ENCODE assay signal across 24 cellular contexts in the genomic region with DNA sequence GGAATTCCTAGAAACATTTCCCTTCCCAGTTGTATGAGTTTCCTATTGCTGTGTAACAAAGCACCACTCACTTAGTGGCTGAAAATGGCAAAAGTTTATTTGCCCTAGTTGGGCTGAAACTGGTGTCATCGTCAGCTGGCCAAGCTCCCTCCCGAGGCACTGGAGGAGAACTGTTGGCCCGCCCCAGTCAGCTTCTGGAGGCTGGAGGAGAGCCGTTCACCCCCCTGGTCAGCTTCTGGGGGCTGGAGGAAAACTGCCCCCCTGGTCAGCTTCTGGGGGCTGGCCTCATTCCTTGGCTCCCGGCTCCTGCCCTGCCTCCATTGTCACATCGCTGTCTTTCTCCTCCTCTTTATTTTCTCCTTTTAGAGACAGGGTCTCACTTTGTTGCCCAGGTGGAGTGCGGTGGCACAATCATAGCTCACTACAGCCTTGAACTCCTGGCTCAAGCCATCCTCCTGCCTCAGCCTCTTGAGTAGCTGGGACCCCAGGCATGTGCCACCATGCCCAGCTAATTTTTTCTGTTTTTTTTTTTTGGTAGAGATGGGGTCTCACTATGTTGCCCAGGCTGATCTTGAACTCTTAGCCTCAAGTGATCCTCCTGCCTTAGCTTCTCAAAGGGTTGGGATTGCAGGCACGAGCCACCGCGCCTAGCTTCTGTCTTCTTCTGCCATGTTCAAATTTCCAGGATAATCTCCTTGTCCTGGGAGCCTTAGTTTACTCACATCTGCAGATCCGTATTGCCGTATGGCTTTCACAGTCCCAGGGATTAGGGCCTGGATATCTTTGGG. TPM values are rescaled to one million over a fixed set of nuclear protein-coding genes. Genes with fewer than 3 reads are reported as not detected.
A peak's percentile ranks its signal among the peaks of the same experiment; 100 is the strongest.
DNase-seq lines count a peak whose midpoint lies in the region; ATAC-seq, FAIRE-seq and TF ChIP-seq lines count a peak whose summit lies in the region.
"Had no signal": no experiment of that assay in that cellular context is flagged by ENCODE, and none has a peak within 500 bp of the region (broad histone marks: within the 10 kb centered on the region; RNA-seq: fewer than 3 reads in every experiment).

No MANE protein-coding gene starts in this region.

- H3K36me3 Mint-ChIP-seq in endodermal cell (ENCODE audit: low read depth) = peaks cover 7% of the 10 kb centered on the region
- peaks cover 21% of the 10 kb centered on the region for H3K36me3 Mint-ChIP-seq in osteocyte (ENCODE audit: unreplicated experiment)
- H3K36me3 Mint-ChIP-seq: activated naive CD8-positive, alpha-beta T cell treated with anti-CD3 and anti-CD28 coated beads, Interleukin-2, amount 10 ng/mL, durations not matched to agents 7 days and 5 days; immature natural killer cell; stimulated activated effector memory CD8-positive, alpha-beta T cell treated with anti-CD3 and anti-CD28 coated beads, Interleukin-12 subunit alpha, Interleukin-12 subunit beta, amount 100 ng/mL, for 72 hours had no signal

- H3K4me3 Mint-ChIP-seq in endodermal cell = no peak overlapping the region
- H3K4me3 Mint-ChIP-seq in osteocyte (ENCODE audit: unreplicated experiment) = no peak overlapping the region
- H3K4me3 Mint-ChIP-seq: activated CD8-positive, alpha-beta T cell treated with anti-CD3 and anti-CD28 coated beads, Interleukin-2, amount 10 ng/mL, durations not matched to agents 7 days and 5 days; activated naive CD8-positive, alpha-beta T cell treated with anti-CD3 and anti-CD28 coated beads, Interleukin-2, amount 10 ng/mL, durations not matched to agents 7 days and 5 days; stimulated activated effector memory CD8-positive, alpha-beta T cell treated with anti-CD3 and anti-CD28 coated beads, Interleukin-12 subunit alpha, Interleukin-12 subunit beta, amount 100 ng/mL, for 72 hours; T-helper 2 cell treated with Interferon-gamma antibody and Interleukin-4, amounts not matched to agents 5 μg/mL and 100 μg/mL, for 36 hours had no signal

- no peaks in the 10 kb centered on the region for H3K27me3 ChIP-seq in BLaER1
- H3K27me3 ChIP-seq in endodermal cell (ENCODE audit: control insufficient read depth, insufficient read depth, low read length, poor library complexity, severe bottlenecking) = no peaks in the 10 kb centered on the region
- H3K27me3 ChIP-seq: body of pancreas, heart left ventricle, pancreas, testis had no signal

- CTCF ChIA-PET in HEK293 (lab: Yijun Ruan, JAX) = interaction anchor here (0.7 kb wide), 1 partner anchor 220 kb away, joined by 3 read pairs; no protein-coding TSS in a partner anchor

- peak; percentile 49 for DNase-seq in endodermal cell
- DNase-seq in osteocyte (ENCODE audit: extremely low spot score, unreplicated experiment) = peak; percentile 66
- DNase-seq in left colon = no peak
- no peak for DNase-seq in AG08396 (ENCODE audit: low spot score)
- no peak for DNase-seq in H54 (ENCODE audit: insufficient read length, low spot score)
- no peak for DNase-seq in stimulated activated naive CD8-positive, alpha-beta T cell treated with anti-CD3 and anti-CD28 coated beads, Interleukin-15, Interleukin-2, amounts not matched to agents 100 U/mL and 50 U/mL, for 24 hours
- DNase-seq: activated CD4-positive, CD25-positive, alpha-beta regulatory T cell; activated naive CD8-positive, alpha-beta T cell treated with anti-CD3 and anti-CD28 coated beads, Interleukin-2, amount 10 ng/mL, durations not matched to agents 7 days and 5 days; DND-41; HCEC 1CT; immature natural killer cell; NCI-H1092 treated with DMSO at 0.1 percent for 48 hours; NCI-H2081 treated with DMSO at 0.1 percent for 48 hours; pancreas; testis had no signal

- H3K9ac ChIP-seq in BLaER1 (no peak overlapping the region), endodermal cell (ENCODE audit: extremely low read depth, low read length, poor library complexity, severe bottlenecking) (no peak overlapping the region)

- H3K4me2 ChIP-seq in BLaER1 = peak overlapping the region; percentile 96

- H3K9me3 Mint-ChIP-seq in endodermal cell (no peaks in the 10 kb centered on the region), osteocyte (ENCODE audit: unreplicated experiment) (peaks cover 9% of the 10 kb centered on the region)
- H3K9me3 Mint-ChIP-seq: activated naive CD8-positive, alpha-beta T cell treated with anti-CD3 and anti-CD28 coated beads, Interleukin-2, amount 10 ng/mL, durations not matched to agents 7 days and 5 days; immature natural killer cell; T-helper 2 cell treated with Interferon-gamma antibody and Interleukin-4, amounts not matched to agents 5 μg/mL and 100 μg/mL, for 36 hours had no signal

- H3K4me1 Mint-ChIP-seq in endodermal cell (peaks cover 44% of the 10 kb centered on the region), osteocyte (ENCODE audit: unreplicated experiment) (peaks cover 26% of the 10 kb centered on the region)

- no peak for ATAC-seq in left colon
- no peak for ATAC-seq in stimulated activated naive CD8-positive, alpha-beta T cell treated with anti-CD3 and anti-CD28 coated beads, Interleukin-15, Interleukin-2, amounts not matched to agents 100 U/mL and 50 U/mL, for 24 hours
- ATAC-seq: activated CD8-positive, alpha-beta T cell treated with anti-CD3 and anti-CD28 coated beads, Interleukin-2, amount 10 ng/mL, durations not matched to agents 7 days and 5 days; body of pancreas; heart left ventricle; pancreas; stimulated activated effector memory CD8-positive, alpha-beta T cell treated with anti-CD3 and anti-CD28 coated beads, Interleukin-12 subunit alpha, Interleukin-12 subunit beta, amount 100 ng/mL, for 72 hours had no signal

- no peak for TF ChIP-seq POLR2A in H54 (IDR thresholded peaks at IDR 0.05; ENCODE audit: low read depth, low read length)

- intact Hi-C loops in left colon (cut with DNase I, micrococcal nuclease) = no loop called here

- H3K27ac Mint-ChIP-seq in endodermal cell (no peak overlapping the region), osteocyte (ENCODE audit: unreplicated experiment) (no peak overlapping the region)
- H3K27ac Mint-ChIP-seq: activated CD8-positive, alpha-beta T cell treated with anti-CD3 and anti-CD28 coated beads, Interleukin-2, amount 10 ng/mL, durations not matched to agents 7 days and 5 days; activated naive CD8-positive, alpha-beta T cell treated with anti-CD3 and anti-CD28 coated beads, Interleukin-2, amount 10 ng/mL, durations not matched to agents 7 days and 5 days; immature natural killer cell; stimulated activated effector memory CD8-positive, alpha-beta T cell treated with anti-CD3 and anti-CD28 coated beads, Interleukin-12 subunit alpha, Interleukin-12 subunit beta, amount 100 ng/mL, for 72 hours; T-helper 2 cell treated with Interferon-gamma antibody and Interleukin-4, amounts not matched to agents 5 μg/mL and 100 μg/mL, for 36 hours had no signal

- peaks cover 24% of the 10 kb centered on the region for H3K36me3 ChIP-seq in BLaER1
- H3K36me3 ChIP-seq in HEK293 (ENCODE audit: control insufficient read depth in 2 of 2, insufficient read depth in 1 of 2, low read length in 2 of 2) = no peaks in the 10 kb centered on the region
- no peaks in the 10 kb centered on the region for H3K36me3 ChIP-seq in endodermal cell (ENCODE audit: control insufficient read depth, insufficient read depth, low read length)
- H3K36me3 ChIP-seq: heart left ventricle, pancreas had no signal

- no peak for FAIRE-seq in H54 (lab: Jason Lieb, UNC)
- FAIRE-seq: colon, HTR-8/SVneo, pancreas had no signal

- WGBS in endodermal cell (ENCODE audit: insufficient coverage in 1 of 2, insufficient read length in 1 of 2), 2 experiments = 88 to 92% methylated on average over 9 to 12 of the region's 12 CpGs

- no peak for TF ChIP-seq CTCF in HEK293 (tag by site-specific recombination; IDR thresholded peaks at IDR 0.05)
- no peak for TF ChIP-seq CTCF in endodermal cell (conservative IDR thresholded peaks at IDR 0.05)
- no peak for TF ChIP-seq CTCF in osteocyte (IDR thresholded peaks at IDR 0.05)

- H4K20me1 ChIP-seq in BLaER1 = peaks cover 79% of the 10 kb centered on the region

- POLR2A ChIA-PET in HEK293 (lab: Yijun Ruan, JAX) = no interaction called here

- H3K27me3 Mint-ChIP-seq in endodermal cell (ENCODE audit: insufficient read depth) (peaks cover 4% of the 10 kb centered on the region), osteocyte (ENCODE audit: unreplicated experiment) (no peaks in the 10 kb centered on the region)

- H3K9me3 ChIP-seq in BLaER1 (peaks cover 23% of the 10 kb centered on the region), HEK293 (ENCODE audit: control insufficient read depth, insufficient read depth, low read depth, low read length) (no peaks in the 10 kb centered on the region), endodermal cell (ENCODE audit: control insufficient read depth, low read length) (no peaks in the 10 kb centered on the region)
- H3K9me3 ChIP-seq: body of pancreas, pancreas, testis had no signal

- H3K4me1 ChIP-seq in BLaER1 (peaks cover 86% of the 10 kb centered on the region), HEK293 (ENCODE audit: control insufficient read depth, insufficient read depth, low read length) (no peaks in the 10 kb centered on the region), endodermal cell (ENCODE audit: control insufficient read depth, insufficient read depth, low read length) (peaks cover 17% of the 10 kb centered on the region)

- H3K4me3 ChIP-seq in BLaER1 (no peak overlapping the region), HEK293 (ENCODE audit: low read depth, low read length) (no peak overlapping the region), endodermal cell (ENCODE audit: low read length) (no peak overlapping the region)
- H3K4me3 ChIP-seq: body of pancreas, heart left ventricle, pancreas, testis had no signal

- H3K27ac ChIP-seq in BLaER1 (peak overlapping the region; percentile 32; the same call in 1 of the 2 replicates), HEK293 (ENCODE audit: extremely low read depth, low read depth, low read length) (no peak overlapping the region), endodermal cell (ENCODE audit: low read depth, low read length) (no peak overlapping the region)
- H3K27ac ChIP-seq: body of pancreas, heart left ventricle, pancreas, testis had no signal

TF ChIP-seq in HEK293, 187 proteins besides CTCF, POLR2A, EP300 and RAD21 (continues in another document):
- TF ChIP-seq FEZF1 (tag by site-specific recombination; IDR thresholded peaks at IDR 0.05) (peak; percentile 57), ZNF354C (tag by site-specific recombination; IDR thresholded peaks at IDR 0.05; ENCODE audit: borderline replicate concordance, low read depth) (no peak)

RNA-seq across cellular contexts. Expression of a gene that starts 3.2 kb away (rescaled TPM):
- total RNA-seq in endodermal cell (10 to 100 TPM; 45.2 to 48.6 TPM), osteocyte (32.5 and 35.6 TPM in 2 replicates), left colon (10 to 100 TPM; 21.5 to 23.5 TPM)
- 47.0 TPM for polyA plus RNA-seq in endodermal cell (2013, experiment 1 of 2)
- polyA plus RNA-seq in endodermal cell (2013, experiment 2 of 2) = 44.0 TPM

RNA-seq across cellular contexts. Expression of a gene that starts 47.1 kb away (rescaled TPM):
- total RNA-seq in endodermal cell (1 to 10 TPM in 1 of 2 donors, under 1 TPM in 1; 1.00 to 2.5 TPM), osteocyte (0.83 and 1.1 TPM in 2 replicates), left colon (under 1 TPM; 0.73 to 0.82 TPM)
- polyA plus RNA-seq in endodermal cell (2013, experiment 1 of 2) = 0.32 TPM
- polyA plus RNA-seq in endodermal cell (2013, experiment 2 of 2) = 0.41 TPM
- polyA plus RNA-seq: immature natural killer cell had no signal

Comparison
In these comparisons a context has a peak if more than half of its experiments do, and no peak if none do; other contexts are left out.
1. DNase-seq: peak in endodermal cell (single experiment) and osteocyte (single experiment); none in left colon (0 of 2), AG08396 (single experiment), H54 (single experiment) and stimulated activated naive CD8-positive, alpha-beta T cell treated with anti-CD3 and anti-CD28 coated beads, Interleukin-15, Interleukin-2, amounts not matched to agents 100 U/mL and 50 U/mL, for 24 hours (single experiment).